In the genomic region with DNA sequence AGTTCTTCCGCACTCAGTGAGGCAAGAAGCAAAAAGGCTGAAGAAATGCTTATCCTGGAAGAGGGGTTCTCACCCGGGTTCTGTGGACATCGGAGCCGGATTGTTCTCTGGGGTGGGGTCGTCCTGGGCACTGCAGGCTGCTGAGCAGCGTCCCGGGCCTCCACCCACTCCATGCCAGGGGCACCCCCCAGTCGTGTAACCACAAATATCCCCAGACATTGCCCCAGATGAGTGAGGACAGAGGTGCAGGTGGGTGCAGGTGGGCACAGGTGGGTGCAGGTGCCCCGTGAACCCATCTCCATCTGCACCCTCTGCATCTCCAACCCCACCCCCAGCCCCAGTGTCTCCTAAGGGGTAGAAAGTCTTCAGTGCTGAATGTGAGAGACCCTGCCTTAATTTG, we compare ENCODE assay signal across 15 cellular contexts.
DNase-seq lines count a peak whose midpoint lies in the region; ATAC-seq and TF ChIP-seq lines count a peak whose summit lies in the region.
"Had no signal": no experiment of that assay in that cellular context is flagged by ENCODE, and none has a peak within 500 bp of the region (broad histone marks: within the 10 kb centered on the region; RNA-seq: fewer than 3 reads in every experiment).

No MANE protein-coding gene starts in this region.

- H3K36me3 Mint-ChIP-seq in T-helper 2 cell treated with Interferon-gamma antibody and Interleukin-4, amounts not matched to agents 5 μg/mL and 100 μg/mL, for 36 hours (ENCODE audit: low read depth): no peaks in the 10 kb centered on the region
- H3K36me3 Mint-ChIP-seq: T-cell had no signal

- no peak for TF ChIP-seq EP300 in suprapubic skin (IDR thresholded peaks at IDR 0.05)

- no peak for TF ChIP-seq POLR2A in right lobe of liver (IDR thresholded peaks at IDR 0.05)
- no peak for TF ChIP-seq POLR2A in suprapubic skin (IDR thresholded peaks at IDR 0.05)

- WGBS in right lobe of liver (ENCODE audit: insufficient coverage, low coverage, low lambda C conversion rate, missing lambda C conversion rate): 0% methylated on average over 1 of the region's 9 CpGs
- 82% methylated on average over 9 of the region's 9 CpGs for WGBS in suprapubic skin

- H3K4me1 Mint-ChIP-seq in T-helper 2 cell treated with Interferon-gamma antibody and Interleukin-4, amounts not matched to agents 5 μg/mL and 100 μg/mL, for 36 hours (ENCODE audit: low read depth): peaks cover 11% of the 10 kb centered on the region

- H3K27ac Mint-ChIP-seq in T-helper 2 cell treated with Interferon-gamma antibody and Interleukin-4, amounts not matched to agents 5 μg/mL and 100 μg/mL, for 36 hours: no peak overlapping the region
- H3K27ac Mint-ChIP-seq: activated naive CD8-positive, alpha-beta T cell treated with anti-CD3 and anti-CD28 coated beads, Interleukin-2, amount 50 U/mL, for 24 hours; activated T-helper 1 cell treated with anti-CD3 and anti-CD28 coated beads, Interleukin-12 subunit alpha, Interleukin-12 subunit beta, Interleukin-2, Interleukin-4 antibody, amounts not matched to agents 30 ng/mL and 10 ng/mL and 1 ng/mL, durations not matched to agents 14 hours and 24 hours and 36 hours; progenitor cell of endocrine pancreas; T-cell had no signal

- peak in 3 of 4 donors; percentile 0 to 2 (median 0) for ATAC-seq in right lobe of liver
- ATAC-seq: activated naive CD8-positive, alpha-beta T cell treated with anti-CD3 and anti-CD28 coated beads, Interleukin-2, amount 50 U/mL, for 24 hours; T-cell had no signal

- DNase-seq in H7 (peak; percentile 35), coronary artery (ENCODE audit: low spot score) (no peak), right lobe of liver (no peak), suprapubic skin (ENCODE audit: low spot score in 2 of 2) (no peak), posterior vena cava (ENCODE audit: low spot score) (no peak), T-helper 2 cell (no peak), HEK293T (ENCODE audit: extremely low spot score) (no peak)
- no peak for DNase-seq in T-helper 2 cell treated with Interferon-gamma antibody and Interleukin-4, amounts not matched to agents 5 μg/mL and 100 μg/mL, for 36 hours (ENCODE audit: low spot score)
- DNase-seq: activated naive CD8-positive, alpha-beta T cell treated with anti-CD3 and anti-CD28 coated beads, Interleukin-2, amount 50 U/mL, for 24 hours; NCI-H146; NCI-H446; stimulated activated CD4-positive, alpha-beta T cell treated with anti-CD3 and anti-CD28 coated beads, Interleukin-12 subunit alpha, Interleukin-12 subunit beta, amount 100 ng/mL, for 4 hours; T-cell had no signal

- TF ChIP-seq CTCF in coronary artery (IDR thresholded peaks at IDR 0.05) (no peak), right lobe of liver (IDR thresholded peaks at IDR 0.05) (no peak), suprapubic skin (IDR thresholded peaks at IDR 0.05) (no peak)

- peaks cover 12% of the 10 kb centered on the region for H3K27me3 Mint-ChIP-seq in T-helper 2 cell treated with Interferon-gamma antibody and Interleukin-4, amounts not matched to agents 5 μg/mL and 100 μg/mL, for 36 hours (ENCODE audit: low read depth)
- H3K27me3 Mint-ChIP-seq: T-cell had no signal

- no peak overlapping the region for H3K4me3 Mint-ChIP-seq in T-helper 2 cell treated with Interferon-gamma antibody and Interleukin-4, amounts not matched to agents 5 μg/mL and 100 μg/mL, for 36 hours
- H3K4me3 Mint-ChIP-seq: activated naive CD8-positive, alpha-beta T cell treated with anti-CD3 and anti-CD28 coated beads, Interleukin-2, amount 50 U/mL, for 24 hours; activated T-helper 1 cell treated with anti-CD3 and anti-CD28 coated beads, Interleukin-12 subunit alpha, Interleukin-12 subunit beta, Interleukin-2, Interleukin-4 antibody, amounts not matched to agents 30 ng/mL and 10 ng/mL and 1 ng/mL, durations not matched to agents 14 hours and 24 hours and 36 hours; T-cell had no signal

- POLR2A ChIA-PET in HEK293T (lab: Yijun Ruan, JAX): interaction anchor here (1.5 kb wide), 1 partner anchor 159 kb away, joined by 4 read pairs; a partner anchor contains a TSS

- H3K27ac ChIP-seq in coronary artery: peak overlapping the region; percentile 84 to 94
- H3K27ac ChIP-seq in right lobe of liver: peak overlapping the region; percentile 75 to 97 (median 96)
- H3K27ac ChIP-seq in suprapubic skin: peak overlapping the region; percentile 7

- H3K4me1 ChIP-seq in right lobe of liver (peaks cover 0 to 48% (median 21%) of the 10 kb centered on the region in 4 donors), suprapubic skin (peaks cover 21% of the 10 kb centered on the region)

- H3K9me3 ChIP-seq in right lobe of liver: no peaks in the 10 kb centered on the region
- H3K9me3 ChIP-seq in suprapubic skin: peaks cover 7% of the 10 kb centered on the region

- no peaks in the 10 kb centered on the region for H3K36me3 ChIP-seq in H7 (replicated peaks; ENCODE audit: control insufficient read depth, insufficient read depth, low read length)
- H3K36me3 ChIP-seq in right lobe of liver: no peaks in the 10 kb centered on the region
- no peaks in the 10 kb centered on the region for H3K36me3 ChIP-seq in suprapubic skin

- intact Hi-C loops in right lobe of liver (cut with DNase I) (no loop called here), posterior vena cava (cut with DNase I) (no loop called here)

- H3K4me3 ChIP-seq in H7 (ENCODE audit: insufficient read depth, low read depth, low read length) (no peak overlapping the region), coronary artery (peak overlapping the region; percentile 55), right lobe of liver (peak overlapping the region in 2 of 3 donors; percentile 48 to 61), suprapubic skin (no peak overlapping the region)

- CTCF ChIA-PET in HEK293T (lab: Yijun Ruan, JAX): interaction anchor here (0.6 to 1.2 kb wide), 3 partner anchors 13 to 166 kb away, joined by 3 to 5 read pairs (median 4); no protein-coding TSS in a partner anchor

- peaks cover 8% of the 10 kb centered on the region for H3K9me3 Mint-ChIP-seq in T-helper 2 cell treated with Interferon-gamma antibody and Interleukin-4, amounts not matched to agents 5 μg/mL and 100 μg/mL, for 36 hours
- H3K9me3 Mint-ChIP-seq: T-cell had no signal

- H3K27me3 ChIP-seq in H7 (ENCODE audit: control insufficient read depth, insufficient read depth, low read length) (no peaks in the 10 kb centered on the region; the same call in 1 of the 2 replicates), right lobe of liver (no peaks in the 10 kb centered on the region), suprapubic skin (no peaks in the 10 kb centered on the region)

TF ChIP-seq in HEK293T, 16 proteins besides CTCF, POLR2A, EP300 and RAD21:
- TF ChIP-seq ZNF384 (IDR thresholded peaks at IDR 0.05) (no peak), FOXM1 (IDR thresholded peaks at IDR 0.05; ENCODE audit: borderline replicate concordance) (no peak), L3MBTL2 (conservative IDR thresholded peaks at IDR 0.05) (no peak), ELF4 (IDR thresholded peaks at IDR 0.05) (no peak), ARNT (IDR thresholded peaks at IDR 0.05) (no peak), SUZ12 (IDR thresholded peaks at IDR 0.05) (no peak), FOXA1 (IDR thresholded peaks at IDR 0.05) (no peak), FOXK2 (IDR thresholded peaks at IDR 0.05) (no peak), BHLHE40 (IDR thresholded peaks at IDR 0.05; ENCODE audit: borderline replicate concordance) (no peak), LEF1 (IDR thresholded peaks at IDR 0.05; ENCODE audit: borderline replicate concordance) (no peak), NFRKB (IDR thresholded peaks at IDR 0.05) (no peak), SP1 (IDR thresholded peaks at IDR 0.05) (no peak), TARDBP (IDR thresholded peaks at IDR 0.05) (no peak), CTBP1 (IDR thresholded peaks at IDR 0.05; ENCODE audit: borderline replicate concordance) (no peak), HDGF (IDR thresholded peaks at IDR 0.05; ENCODE audit: borderline replicate concordance) (no peak)
- TF ChIP-seq, protein P1, sequence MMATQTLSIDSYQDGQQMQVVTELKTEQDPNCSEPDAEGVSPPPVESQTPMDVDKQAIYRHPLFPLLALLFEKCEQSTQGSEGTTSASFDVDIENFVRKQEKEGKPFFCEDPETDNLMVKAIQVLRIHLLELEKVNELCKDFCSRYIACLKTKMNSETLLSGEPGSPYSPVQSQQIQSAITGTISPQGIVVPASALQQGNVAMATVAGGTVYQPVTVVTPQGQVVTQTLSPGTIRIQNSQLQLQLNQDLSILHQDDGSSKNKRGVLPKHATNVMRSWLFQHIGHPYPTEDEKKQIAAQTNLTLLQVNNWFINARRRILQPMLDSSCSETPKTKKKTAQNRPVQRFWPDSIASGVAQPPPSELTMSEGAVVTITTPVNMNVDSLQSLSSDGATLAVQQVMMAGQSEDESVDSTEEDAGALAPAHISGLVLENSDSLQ (IDR thresholded peaks at IDR 0.05): no peak
TF ChIP-seq in HEK293T: peak in this region for 0.

Comparison
In these comparisons a context has a peak if more than half of its experiments do, and no peak if none do; other contexts are left out.
1. H3K4me3 ChIP-seq: peak in coronary artery (single experiment) and right lobe of liver (2 of 3); none in H7 (single experiment) and suprapubic skin (single experiment).
2. H3K27ac ChIP-seq: peak in every context shown above with its lines; median percentile 96 in right lobe of liver; 89 in coronary artery; 7 in suprapubic skin.